In genomic region chr15:36478561-36478960, GRCh38 we compare ENCODE assay signal across 11 cellular contexts.
"Had no signal": no experiment of that assay in that cellular context is flagged by ENCODE, and none has a peak within 500 bp of the region (broad histone marks: within the 10 kb centered on the region; RNA-seq: fewer than 3 reads in every experiment).

No MANE protein-coding gene starts in this region.

- ATAC-seq: HCT116, HepG2 had no signal

- H3K9ac ChIP-seq: GM23248, KMS-11 had no signal

- H3K4me2 ChIP-seq: KMS-11 had no signal

- H3K36me3 ChIP-seq: HAP-1 had no signal

- H3K4me3 ChIP-seq: GM23248, HAP-1 had no signal

- H3K27ac ChIP-seq: GM23248, HL-60, KMS-11 had no signal

- DNase-seq: GOT3, H7, HFFc6, Karpas-422, KBM-7 had no signal
